1 cellular context compared by ENCODE assay signal in the genomic region with DNA sequence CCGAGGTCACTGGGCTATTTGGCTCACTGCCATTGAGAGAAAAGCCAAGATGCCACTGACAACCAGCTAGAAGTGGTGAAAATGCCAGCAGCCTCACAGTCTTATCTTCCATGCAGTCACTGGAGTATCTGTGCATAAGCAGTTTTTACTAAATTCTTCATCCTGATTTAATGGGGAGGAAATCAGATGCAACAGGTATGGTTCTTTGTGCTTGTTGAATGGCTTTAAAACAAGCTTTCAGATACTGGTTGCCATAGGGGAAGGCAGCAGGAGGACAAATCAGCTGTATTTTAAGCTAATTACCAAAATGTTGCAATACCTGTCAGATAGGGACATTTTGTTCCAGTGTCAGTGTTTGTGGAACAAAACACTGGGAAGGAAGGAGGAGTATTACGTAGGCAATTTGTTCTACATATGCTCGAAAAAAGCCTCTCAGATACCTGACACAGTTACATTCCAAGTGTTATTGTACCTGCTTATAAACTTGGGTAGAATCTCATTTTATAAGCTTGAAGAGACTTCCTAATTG.
TF ChIP-seq lines count a peak whose summit lies in the region.

No MANE protein-coding gene starts in this region.

TF ChIP-seq in GM23338, 12 proteins besides CTCF, POLR2A, EP300 and RAD21 (continued from another document):
- TF ChIP-seq, protein P1, sequence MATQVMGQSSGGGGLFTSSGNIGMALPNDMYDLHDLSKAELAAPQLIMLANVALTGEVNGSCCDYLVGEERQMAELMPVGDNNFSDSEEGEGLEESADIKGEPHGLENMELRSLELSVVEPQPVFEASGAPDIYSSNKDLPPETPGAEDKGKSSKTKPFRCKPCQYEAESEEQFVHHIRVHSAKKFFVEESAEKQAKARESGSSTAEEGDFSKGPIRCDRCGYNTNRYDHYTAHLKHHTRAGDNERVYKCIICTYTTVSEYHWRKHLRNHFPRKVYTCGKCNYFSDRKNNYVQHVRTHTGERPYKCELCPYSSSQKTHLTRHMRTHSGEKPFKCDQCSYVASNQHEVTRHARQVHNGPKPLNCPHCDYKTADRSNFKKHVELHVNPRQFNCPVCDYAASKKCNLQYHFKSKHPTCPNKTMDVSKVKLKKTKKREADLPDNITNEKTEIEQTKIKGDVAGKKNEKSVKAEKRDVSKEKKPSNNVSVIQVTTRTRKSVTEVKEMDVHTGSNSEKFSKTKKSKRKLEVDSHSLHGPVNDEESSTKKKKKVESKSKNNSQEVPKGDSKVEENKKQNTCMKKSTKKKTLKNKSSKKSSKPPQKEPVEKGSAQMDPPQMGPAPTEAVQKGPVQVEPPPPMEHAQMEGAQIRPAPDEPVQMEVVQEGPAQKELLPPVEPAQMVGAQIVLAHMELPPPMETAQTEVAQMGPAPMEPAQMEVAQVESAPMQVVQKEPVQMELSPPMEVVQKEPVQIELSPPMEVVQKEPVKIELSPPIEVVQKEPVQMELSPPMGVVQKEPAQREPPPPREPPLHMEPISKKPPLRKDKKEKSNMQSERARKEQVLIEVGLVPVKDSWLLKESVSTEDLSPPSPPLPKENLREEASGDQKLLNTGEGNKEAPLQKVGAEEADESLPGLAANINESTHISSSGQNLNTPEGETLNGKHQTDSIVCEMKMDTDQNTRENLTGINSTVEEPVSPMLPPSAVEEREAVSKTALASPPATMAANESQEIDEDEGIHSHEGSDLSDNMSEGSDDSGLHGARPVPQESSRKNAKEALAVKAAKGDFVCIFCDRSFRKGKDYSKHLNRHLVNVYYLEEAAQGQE (IDR thresholded peaks at IDR 0.05; ENCODE audit: unreplicated experiment) = no peak
- no peak for TF ChIP-seq NANOG (IDR thresholded peaks at IDR 0.05; ENCODE audit: borderline replicate concordance)
